ENCODE assay signal across 19 cellular contexts in the genomic region with DNA sequence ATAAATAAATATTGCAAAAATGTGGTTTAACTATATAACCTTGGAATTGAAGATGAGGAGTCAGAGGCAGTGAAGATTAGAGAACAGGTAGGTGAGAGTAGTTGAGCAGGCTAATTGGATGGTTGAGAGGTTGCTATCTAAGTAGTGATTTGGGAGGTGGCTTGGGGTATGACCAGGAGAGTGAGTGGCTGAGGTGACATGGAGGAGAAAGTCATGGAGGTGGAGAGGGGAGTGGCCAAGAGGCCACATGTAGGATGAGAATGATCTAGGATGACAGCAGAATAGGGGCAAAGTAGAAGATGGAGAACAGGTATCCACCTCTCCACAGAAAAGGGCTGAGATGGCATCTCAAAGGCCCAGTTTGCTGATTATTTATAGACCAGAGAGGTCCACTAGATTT. TPM values are rescaled to one million over a fixed set of nuclear protein-coding genes. Genes with fewer than 3 reads are reported as not detected.
DNase-seq lines count a peak whose midpoint lies in the region; ATAC-seq and TF ChIP-seq lines count a peak whose summit lies in the region.
"Had no signal": no experiment of that assay in that cellular context is flagged by ENCODE, and none has a peak within 500 bp of the region (broad histone marks: within the 10 kb centered on the region; RNA-seq: fewer than 3 reads in every experiment).

No MANE protein-coding gene starts in this region.

- peaks cover 46% of the 10 kb centered on the region for H3K27me3 Mint-ChIP-seq in T-helper 17 cell

- POLR2A ChIA-PET in HEK293 (lab: Yijun Ruan, JAX), result no interaction called here

- peak overlapping the region; percentile 49 for H3K4me3 Mint-ChIP-seq in T-helper 17 cell
- H3K4me3 Mint-ChIP-seq: B cell; CD4-positive, alpha-beta T cell; CD8-positive, alpha-beta T cell had no signal

- no peaks in the 10 kb centered on the region for H3K9me3 ChIP-seq in HEK293 (ENCODE audit: control insufficient read depth, insufficient read depth, low read depth, low read length)
- H3K9me3 ChIP-seq in T-helper 17 cell (ENCODE audit: control insufficient read depth, low read length, poor library complexity, severe bottlenecking), result no peaks in the 10 kb centered on the region
- H3K9me3 ChIP-seq in esophagus muscularis mucosa, result no peaks in the 10 kb centered on the region
- H3K9me3 ChIP-seq: A549; BLaER1 treated with 17β-estradiol and CSF1 and Interleukin-3, amounts not matched to agents 10 nM and 100 nM; Caco-2 had no signal

- ATAC-seq in T-helper 17 cell, result no peak
- no peak for ATAC-seq in GM21381 (IDR thresholded peaks at IDR 0.05; ENCODE audit: unreplicated experiment)
- no peak for ATAC-seq in HG02678 (IDR thresholded peaks at IDR 0.05; ENCODE audit: unreplicated experiment)
- no peak for ATAC-seq in HG03520 (IDR thresholded peaks at IDR 0.05; ENCODE audit: unreplicated experiment)
- ATAC-seq: A549; CD8-positive, alpha-beta T cell had no signal

- TF ChIP-seq CTCF in HEK293 (tag by site-specific recombination; IDR thresholded peaks at IDR 0.05) (no peak), esophagus muscularis mucosa (IDR thresholded peaks at IDR 0.05) (no peak)

- CTCF ChIA-PET in HEK293 (lab: Yijun Ruan, JAX), result interaction anchor here (1.5 to 2.3 kb wide), 2 partner anchors 11 to 126 kb away, joined by 7 to 9 read pairs; no protein-coding TSS in a partner anchor

- no peak overlapping the region for H3K27ac Mint-ChIP-seq in T-helper 17 cell
- H3K27ac Mint-ChIP-seq: B cell; CD4-positive, alpha-beta T cell; CD8-positive, alpha-beta T cell had no signal

- H3K36me3 ChIP-seq in HEK293 (ENCODE audit: control insufficient read depth in 2 of 2, insufficient read depth in 1 of 2, low read length in 2 of 2) (no peaks in the 10 kb centered on the region), esophagus muscularis mucosa (no peaks in the 10 kb centered on the region)
- H3K36me3 ChIP-seq: BLaER1 treated with 17β-estradiol and CSF1 and Interleukin-3, amounts not matched to agents 10 nM and 100 nM had no signal

- H3K36me3 Mint-ChIP-seq in T-helper 17 cell (ENCODE audit: low read depth), result peaks cover 5% of the 10 kb centered on the region
- H3K36me3 Mint-ChIP-seq: CD8-positive, alpha-beta T cell had no signal

- intact Hi-C loops in esophagus muscularis mucosa (cut with DNase I), result no loop called here

- H3K4me1 ChIP-seq in HEK293 (ENCODE audit: control insufficient read depth, insufficient read depth, low read length) (no peaks in the 10 kb centered on the region), esophagus muscularis mucosa (no peaks in the 10 kb centered on the region)
- H3K4me1 ChIP-seq: A549, Caco-2 had no signal

- H3K27ac ChIP-seq in HEK293 (ENCODE audit: extremely low read depth, low read depth, low read length), result no peak overlapping the region
- H3K27ac ChIP-seq in esophagus muscularis mucosa (replicated peaks in 1 of 4), result no peak overlapping the region
- H3K27ac ChIP-seq: 22Rv1; A549; BLaER1 treated with 17β-estradiol and CSF1 and Interleukin-3, amounts not matched to agents 10 nM and 100 nM; C4-2B had no signal

- H3K27me3 ChIP-seq in esophagus muscularis mucosa, result no peaks in the 10 kb centered on the region
- H3K27me3 ChIP-seq: BLaER1 treated with 17β-estradiol and CSF1 and Interleukin-3, amounts not matched to agents 10 nM and 100 nM had no signal

- H3K4me3 ChIP-seq in HEK293 (ENCODE audit: low read depth, low read length) (no peak overlapping the region), esophagus muscularis mucosa (no peak overlapping the region)
- H3K4me3 ChIP-seq: A549; BLaER1 treated with 17β-estradiol and CSF1 and Interleukin-3, amounts not matched to agents 10 nM and 100 nM had no signal

- no peaks in the 10 kb centered on the region for H3K4me1 Mint-ChIP-seq in T-helper 17 cell
- H3K4me1 Mint-ChIP-seq: B cell had no signal

- no peak for TF ChIP-seq EP300 in esophagus muscularis mucosa (IDR thresholded peaks at IDR 0.05)

- TF ChIP-seq POLR2A in esophagus muscularis mucosa (IDR thresholded peaks at IDR 0.05; ENCODE audit: low read depth), result no peak

- DNase-seq in T-helper 17 cell, result no peak
- peak; percentile 53 for DNase-seq in esophagus muscularis mucosa (ENCODE audit: extremely low spot score)
- DNase-seq: AML-193; Caco-2; Calu3; CD4-positive, alpha-beta T cell; CD8-positive, alpha-beta T cell; DMS79 treated with DMSO at 0.1 percent for 48 hours; GF-D8 had no signal

TF ChIP-seq in HEK293, 187 proteins besides CTCF, POLR2A, EP300 and RAD21:
- TF ChIP-seq, protein P1, sequence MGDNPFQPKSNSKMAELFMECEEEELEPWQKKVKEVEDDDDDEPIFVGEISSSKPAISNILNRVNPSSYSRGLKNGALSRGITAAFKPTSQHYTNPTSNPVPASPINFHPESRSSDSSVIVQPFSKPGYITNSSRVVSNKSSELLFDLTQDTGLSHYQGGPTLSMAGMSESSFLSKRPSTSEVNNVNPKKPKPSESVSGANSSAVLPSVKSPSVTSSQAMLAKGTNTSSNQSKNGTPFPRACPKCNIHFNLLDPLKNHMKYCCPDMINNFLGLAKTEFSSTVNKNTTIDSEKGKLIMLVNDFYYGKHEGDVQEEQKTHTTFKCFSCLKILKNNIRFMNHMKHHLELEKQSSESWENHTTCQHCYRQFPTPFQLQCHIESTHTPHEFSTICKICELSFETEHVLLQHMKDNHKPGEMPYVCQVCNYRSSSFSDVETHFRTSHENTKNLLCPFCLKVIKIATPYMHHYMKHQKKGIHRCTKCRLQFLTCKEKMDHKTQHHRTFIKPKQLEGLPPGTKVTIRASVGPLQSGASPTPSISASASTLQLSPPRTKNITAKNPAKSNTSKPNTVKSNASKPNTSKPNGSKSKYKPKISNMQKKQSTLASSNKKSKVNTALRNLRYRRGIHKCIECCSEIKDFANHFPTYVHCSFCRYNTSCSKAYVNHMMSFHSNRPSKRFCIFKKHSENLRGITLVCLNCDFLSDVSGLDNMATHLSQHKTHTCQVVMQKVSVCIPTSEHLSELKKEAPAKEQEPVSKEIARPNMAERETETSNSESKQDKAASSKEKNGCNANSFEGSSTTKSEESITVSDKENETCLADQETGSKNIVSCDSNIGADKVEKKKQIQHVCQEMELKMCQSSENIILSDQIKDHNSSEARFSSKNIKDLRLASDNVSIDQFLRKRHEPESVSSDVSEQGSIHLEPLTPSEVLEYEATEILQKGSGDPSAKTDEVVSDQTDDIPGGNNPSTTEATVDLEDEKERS (tag by site-specific recombination; IDR thresholded peaks at IDR 0.05), result no peak
- TF ChIP-seq, protein P2, sequence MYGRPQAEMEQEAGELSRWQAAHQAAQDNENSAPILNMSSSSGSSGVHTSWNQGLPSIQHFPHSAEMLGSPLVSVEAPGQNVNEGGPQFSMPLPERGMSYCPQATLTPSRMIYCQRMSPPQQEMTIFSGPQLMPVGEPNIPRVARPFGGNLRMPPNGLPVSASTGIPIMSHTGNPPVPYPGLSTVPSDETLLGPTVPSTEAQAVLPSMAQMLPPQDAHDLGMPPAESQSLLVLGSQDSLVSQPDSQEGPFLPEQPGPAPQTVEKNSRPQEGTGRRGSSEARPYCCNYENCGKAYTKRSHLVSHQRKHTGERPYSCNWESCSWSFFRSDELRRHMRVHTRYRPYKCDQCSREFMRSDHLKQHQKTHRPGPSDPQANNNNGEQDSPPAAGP (tag by site-specific recombination; IDR thresholded peaks at IDR 0.05), result no peak
- TF ChIP-seq ZNF140 (tag by site-specific recombination; IDR thresholded peaks at IDR 0.05) (no peak), ZNF266 (tag by site-specific recombination; IDR thresholded peaks at IDR 0.05; ENCODE audit: low read depth) (no peak), ZBTB17 (tag by site-specific recombination; IDR thresholded peaks at IDR 0.05) (peak; percentile 64), WT1 (tag by site-specific recombination; IDR thresholded peaks at IDR 0.05) (no peak)

RNA-seq across cellular contexts. Expression of a gene that starts 10.5 kb away (rescaled TPM):
- not detected for total RNA-seq in T-helper 17 cell
- under 1 TPM in 3 of 4 donors, not detected in 1; 0.13 to 0.52 (median 0.50) TPM for total RNA-seq in esophagus muscularis mucosa
- total RNA-seq: A172; B cell; Caco-2; Calu3; CD4-positive, alpha-beta T cell; CD8-positive, alpha-beta T cell had no signal

RNA-seq across cellular contexts. Expression of a gene that starts 11.9 kb away (rescaled TPM):
- total RNA-seq in T-helper 17 cell (10 to 100 TPM; 12.5 to 15.2 TPM), esophagus muscularis mucosa (10 to 100 TPM in 1 of 4 donors, 1 to 10 TPM in 3; 3.5 to 10.2 (median 4.0) TPM)
